In genomic region chr17:64503821-64504768, GRCh38 we compare ENCODE assay signal across 1 cellular context.
TF ChIP-seq lines count a peak whose summit lies in the region.

No MANE protein-coding gene starts in this region.

TF ChIP-seq in SK-N-SH, 30 proteins besides CTCF, POLR2A, EP300 and RAD21 (continued from another document):
- TF ChIP-seq USF2 (IDR thresholded peaks at IDR 0.05; ENCODE audit: borderline replicate concordance, low read depth, low read length) (no peak), GABPA (IDR thresholded peaks at IDR 0.05; ENCODE audit: low read depth) (no peak), IRF3 (IDR thresholded peaks at IDR 0.05; ENCODE audit: low read depth, low read length) (no peak), MEF2A (IDR thresholded peaks at IDR 0.05; ENCODE audit: borderline replicate concordance, low read depth) (no peak), YY1 (IDR thresholded peaks at IDR 0.05; ENCODE audit: low read depth) (no peak), FOXJ3 (CRISPR knock-in tag; IDR thresholded peaks at IDR 0.05) (no peak), CHD2 (IDR thresholded peaks at IDR 0.05; ENCODE audit: low read length, partially characterized antibody) (no peak), MXI1 (IDR thresholded peaks at IDR 0.05; ENCODE audit: low read depth, low read length) (no peak), FOXM1 (IDR thresholded peaks at IDR 0.05; ENCODE audit: low read depth) (no peak), NRF1 (IDR thresholded peaks at IDR 0.05; ENCODE audit: low read depth, low read length) (no peak), RFX5 (IDR thresholded peaks at IDR 0.05; ENCODE audit: low read length) (no peak), ELF1 (IDR thresholded peaks at IDR 0.05) (no peak), TEAD4 (IDR thresholded peaks at IDR 0.05; ENCODE audit: borderline replicate concordance, insufficient read depth) (no peak), USF1 (IDR thresholded peaks at IDR 0.05; ENCODE audit: borderline replicate concordance, low read depth) (no peak), ZBTB33 (IDR thresholded peaks at IDR 0.05; ENCODE audit: borderline replicate concordance, low read depth) (no peak)
